Comparison of ENCODE assay signal across 8 cellular contexts in the genomic region with DNA sequence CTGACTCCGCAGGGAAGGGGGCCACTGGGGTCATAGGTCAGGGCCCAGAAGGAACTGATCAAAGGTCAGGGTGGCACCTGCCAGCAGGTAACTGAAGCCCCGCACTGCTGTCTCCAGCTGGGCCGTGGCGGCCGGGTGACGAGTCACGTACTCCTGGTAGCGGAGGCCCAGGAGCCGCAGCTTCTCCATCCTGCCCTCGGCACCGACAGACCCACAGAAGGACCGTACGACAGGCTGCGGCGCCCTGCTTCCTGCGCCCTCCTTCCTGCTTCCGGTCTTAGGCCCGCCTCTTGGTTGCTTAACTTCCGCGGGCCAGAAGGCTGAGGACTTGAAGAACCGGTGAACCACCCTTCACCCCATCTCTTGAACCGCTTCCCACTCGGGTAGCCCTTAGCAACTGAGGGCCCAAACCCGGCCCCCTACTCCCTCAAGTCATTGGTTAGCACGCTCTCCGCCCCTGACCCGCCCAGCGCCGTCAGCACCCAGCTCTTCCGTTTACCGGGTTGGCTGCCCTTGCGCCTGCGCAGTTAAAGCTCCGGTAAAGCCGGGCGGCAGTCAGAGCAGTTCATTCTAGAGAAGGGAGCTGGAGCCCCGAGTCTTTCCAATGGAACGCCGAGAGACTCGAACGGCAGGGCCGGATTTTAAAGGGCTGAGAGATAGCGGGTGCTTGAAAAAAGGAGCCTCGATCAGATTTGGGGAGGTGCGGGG. TPM values are rescaled to one million over a fixed set of nuclear protein-coding genes. Genes with fewer than 3 reads are reported as not detected.
A peak's percentile ranks its signal among the peaks of the same experiment; 100 is the strongest.
DNase-seq lines count a peak whose midpoint lies in the region; ATAC-seq, FAIRE-seq and TF ChIP-seq lines count a peak whose summit lies in the region.

A gene (minus strand): TSS at position 255 of the 708 bp plus-strand sequence. CDS start 66 bp downstream, at position 189.

- H3K27me3 ChIP-seq in bronchial epithelial cell (ENCODE audit: control insufficient read depth, insufficient read depth, low read length) (no peaks in the 10 kb centered on the region), smooth muscle cell (ENCODE audit: low read depth) (peaks cover 24% of the 10 kb centered on the region)

- peaks cover 24% of the 10 kb centered on the region for H3K36me3 ChIP-seq in bronchial epithelial cell (ENCODE audit: control insufficient read depth, insufficient read depth, low read length)
- H3K36me3 ChIP-seq in smooth muscle cell (ENCODE audit: low read depth), result no peaks in the 10 kb centered on the region

- CTCF ChIA-PET in AG04449 (lab: Yijun Ruan, JAX), result interaction anchor here (0.9 to 1.9 kb wide), 5 partner anchors 45 to 86 kb away, joined by 3 to 6 read pairs (median 3); no protein-coding TSS in a partner anchor

- WGBS in smooth muscle cell (ENCODE audit: low lambda C conversion rate), result 1% methylated on average over 45 of the region's 45 CpGs

- H3K4me1 ChIP-seq in smooth muscle cell (ENCODE audit: low read depth), result peaks cover 30% of the 10 kb centered on the region

- POLR2A ChIA-PET in AG04449 (lab: Yijun Ruan, JAX), result interaction anchor here (0.8 to 1.1 kb wide), 8 partner anchors 12 to 112 kb away, joined by 3 to 5 read pairs (median 3); a partner anchor contains a TSS

- no peak for TF ChIP-seq CTCF in AG04449 (IDR thresholded peaks at IDR 0.05; ENCODE audit: insufficient read depth, low read length, missing control alignments)
- no peak for TF ChIP-seq CTCF in WI38 (IDR thresholded peaks at IDR 0.05; ENCODE audit: low read depth, low read length)
- TF ChIP-seq CTCF in bronchial epithelial cell (IDR thresholded peaks at IDR 0.05; ENCODE audit: insufficient read depth, low read length, severe bottlenecking), result no peak
- TF ChIP-seq CTCF in smooth muscle cell (IDR thresholded peaks at IDR 0.05; ENCODE audit: borderline replicate concordance, insufficient read depth, poor library complexity, severe bottlenecking), result no peak

- H4K20me1 ChIP-seq in smooth muscle cell (ENCODE audit: low read depth), result no peaks in the 10 kb centered on the region

- no peak for FAIRE-seq in bronchial epithelial cell (lab: Jason Lieb, UNC)

- H3K9ac ChIP-seq in smooth muscle cell (ENCODE audit: low read depth), result peak within 1 kb of the TSS; percentile 85

- ATAC-seq in GM18907 (IDR thresholded peaks at IDR 0.05; ENCODE audit: unreplicated experiment) (peak; percentile 91), HG03159 (IDR thresholded peaks at IDR 0.05; ENCODE audit: unreplicated experiment) (peak; percentile 91)

- H3F3A ChIP-seq in smooth muscle cell (ENCODE audit: low read depth), result no peaks in the 10 kb centered on the region

- DNase-seq in AG04449 (ENCODE audit: low read depth, low spot score), result peak; percentile 99
- DNase-seq in NCI-H2227 treated with DMSO at 0.1 percent for 48 hours (lab: John Stamatoyannopoulos, UW), result peak; percentile 96
- DNase-seq in bronchial epithelial cell (ENCODE audit: low read depth), result peak; percentile 98
- peak; percentile 97 for DNase-seq in iPS-NIHi7 (ENCODE audit: extremely low spot score)
- DNase-seq in smooth muscle cell (lab: John Stamatoyannopoulos, UW; ENCODE audit: unreplicated experiment), result peak; percentile 79

- H3K9me3 ChIP-seq in smooth muscle cell (replicated peaks; ENCODE audit: low read depth), result no peaks in the 10 kb centered on the region

- peaks cover 8% of the 10 kb centered on the region for H3K79me2 ChIP-seq in smooth muscle cell (ENCODE audit: low read depth)

- peak within 1 kb of the TSS; percentile 95 for H3K4me2 ChIP-seq in smooth muscle cell

- H3K4me3 ChIP-seq in AG04449 (ENCODE audit: low read depth, low read length) (peak within 1 kb of the TSS; percentile 100), WI38 (ENCODE audit: low read depth, low read length) (peak within 1 kb of the TSS; percentile 87), bronchial epithelial cell (ENCODE audit: low read depth, low read length) (peak within 1 kb of the TSS; percentile 95), smooth muscle cell (peak within 1 kb of the TSS; percentile 80)

- H3K27ac ChIP-seq in smooth muscle cell (ENCODE audit: low read depth), result peak within 1 kb of the TSS; percentile 79

- H2AFZ ChIP-seq in smooth muscle cell (ENCODE audit: low read depth), result peak within 1 kb of the TSS; percentile 64

RNA-seq across cellular contexts. Expression of the gene that starts here (rescaled TPM):
- total RNA-seq in bronchial epithelial cell (47.1 and 59.0 TPM in 2 replicates), smooth muscle cell (10.5 and 14.9 TPM in 2 replicates)
- polyA plus RNA-seq in smooth muscle cell, result 24.4 and 30.2 TPM in 2 replicates

Comparison
In these comparisons a context has a peak if more than half of its experiments do, and no peak if none do; other contexts are left out.
1. Peak in every context shown above with its lines: DNase-seq, ATAC-seq, H3K4me3 ChIP-seq and H3K27ac ChIP-seq.